7 cellular contexts compared by ENCODE assay signal in the genomic region with DNA sequence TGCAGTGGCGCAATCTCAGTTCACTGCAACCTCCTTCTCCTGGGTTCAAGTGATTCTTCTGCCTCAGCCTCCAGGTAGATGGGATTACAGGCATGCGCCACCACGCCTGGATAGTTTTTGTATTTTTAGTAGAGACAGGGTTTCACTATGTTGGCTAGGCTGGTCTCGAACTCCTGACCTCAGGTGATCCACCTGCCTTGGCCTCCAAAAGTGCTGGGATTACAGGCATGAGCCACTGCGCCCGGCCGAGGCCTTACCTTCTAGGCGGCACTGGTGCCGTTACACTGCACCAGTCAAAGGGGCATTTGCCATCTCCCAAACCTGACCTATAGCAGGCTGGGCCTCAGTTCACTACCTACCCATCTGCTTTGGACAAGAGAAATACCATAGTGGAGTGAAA. TPM values are rescaled to one million over a fixed set of nuclear protein-coding genes. Genes with fewer than 3 reads are reported as not detected.
DNase-seq lines count a peak whose midpoint lies in the region; ATAC-seq, FAIRE-seq and TF ChIP-seq lines count a peak whose summit lies in the region.
"Not testable (repeated sequence)": the region's sequence is repeated elsewhere in the genome, so short reads cannot be mapped to it uniquely, and the experiment has no call there.

No MANE protein-coding gene starts in this region.

- not testable (repeated sequence) for H3K9me3 ChIP-seq in MM.1S (replicated peaks; ENCODE audit: insufficient read depth, low read length); GM12878 (replicated peaks; ENCODE audit: control insufficient read depth, insufficient read depth, low read length); endodermal cell (ENCODE audit: control insufficient read depth, low read length); right atrium auricular region; neutrophil; thyroid gland

- TF ChIP-seq POLR2A in GM12878 (IDR thresholded peaks at IDR 0.05; ENCODE audit: low read depth, low read length); thyroid gland (IDR thresholded peaks at IDR 0.05): not testable (repeated sequence)

- not testable (repeated sequence) for FAIRE-seq in GM12878 (lab: Jason Lieb, UNC)

- POLR2A ChIA-PET in GM12878 (lab: Charles Lee) = interaction anchor here (0.7 to 1.8 kb wide), 8 partner anchors 9 to 30 kb away, joined by 3 to 10 read pairs (median 4); no protein-coding TSS in a partner anchor

- not testable (repeated sequence) for TF ChIP-seq RAD21 in GM12878 (IDR thresholded peaks at IDR 0.05; ENCODE audit: insufficient read depth, low read depth, low read length)

- SMC1A ChIA-PET in GM12878 (lab: Charles Lee; ENCODE audit: uncharacterized antibody, unreplicated experiment) = interaction anchor here (1.5 to 5.9 kb wide), 6 partner anchors 10 to 31 kb away, joined by 4 to 51 read pairs (median 20); no protein-coding TSS in a partner anchor

- not testable (repeated sequence) for DNase-seq in MM.1S; GM12878 (ENCODE audit: low read depth, low spot score); right atrium auricular region (ENCODE audit: low spot score); thyroid gland
- peak; percentile 10 for DNase-seq in endodermal cell

- BruUV-seq in GM12878 (replicated peaks; lab: Mats Ljungman, UMichigan) = TSS peak; percentile 92

- H4K20me1 ChIP-seq in MM.1S (ENCODE audit: insufficient read depth, low read length); GM12878 (ENCODE audit: control insufficient read depth, insufficient read depth): not testable (repeated sequence)

- intact Hi-C loops in GM12878 (cut with micrococcal nuclease; ENCODE audit: unreplicated experiment); thyroid gland (cut with DNase I): not testable (repeated sequence)

- not testable (repeated sequence) for H3K4me2 ChIP-seq in MM.1S (ENCODE audit: low read depth, low read length); GM12878 (ENCODE audit: control insufficient read depth, insufficient read depth)

- not testable (repeated sequence) for H3F3A ChIP-seq in MM.1S (ENCODE audit: insufficient read depth, low read length)

- not testable (repeated sequence) for TF ChIP-seq CTCF in C4-2B (conservative IDR thresholded peaks at IDR 0.05); MM.1S (IDR thresholded peaks at IDR 0.05; ENCODE audit: low read length); GM12878 (IDR thresholded peaks at IDR 0.05 in 2 of 3, conservative IDR thresholded peaks at IDR 0.05 in 1 of 3; ENCODE audit: control insufficient read depth in 2 of 3, extremely low read depth in 1 of 3, insufficient read depth in 1 of 3, low read depth in 3 of 3, low read length in 3 of 3); endodermal cell (conservative IDR thresholded peaks at IDR 0.05); right atrium auricular region (IDR thresholded peaks at IDR 0.05); neutrophil (IDR thresholded peaks at IDR 0.05); thyroid gland (IDR thresholded peaks at IDR 0.05)

- peaks cover 13% of the 10 kb centered on the region for H3K4me1 Mint-ChIP-seq in endodermal cell

- H3K27me3 ChIP-seq in MM.1S (replicated peaks; ENCODE audit: insufficient read depth, low read length); GM12878 (replicated peaks in 1 of 2; ENCODE audit: control insufficient read depth in 2 of 2, insufficient read depth in 2 of 2, low read length in 1 of 2); endodermal cell (ENCODE audit: control insufficient read depth, insufficient read depth, low read length, poor library complexity, severe bottlenecking); right atrium auricular region; neutrophil; thyroid gland: not testable (repeated sequence)

- H3K27ac ChIP-seq in C4-2B (peak overlapping the region; percentile 82), MM.1S (ENCODE audit: low read length) (peak overlapping the region; percentile 45; the same call in 1 of the 2 replicates), right atrium auricular region (peak overlapping the region; percentile 37 to 48), neutrophil (peak overlapping the region; percentile 87), thyroid gland (peak overlapping the region; percentile 66 to 90 (median 80))
- not testable (repeated sequence) for H3K27ac ChIP-seq in GM12878 (ENCODE audit: control insufficient read depth, insufficient read depth); endodermal cell (ENCODE audit: low read depth, low read length)

- H2AFZ ChIP-seq in MM.1S (ENCODE audit: low read length); GM12878 (ENCODE audit: control insufficient read depth, low read depth, low read length): not testable (repeated sequence)

- not testable (repeated sequence) for H3K9me3 Mint-ChIP-seq in endodermal cell

- H3K4me3 Mint-ChIP-seq in endodermal cell = not testable (repeated sequence)

- H3K27ac Mint-ChIP-seq in endodermal cell = not testable (repeated sequence)

- not testable (repeated sequence) for H3K36me3 Mint-ChIP-seq in endodermal cell (ENCODE audit: low read depth)

- TF ChIP-seq EP300 in GM12878 (IDR thresholded peaks at IDR 0.05; ENCODE audit: borderline replicate concordance in 1 of 2, control insufficient read depth in 1 of 2, low read depth in 2 of 2, low read length in 2 of 2) = not testable (repeated sequence)

- not testable (repeated sequence) for H3K9ac ChIP-seq in MM.1S (ENCODE audit: low read length); GM12878 (ENCODE audit: control insufficient read depth, insufficient read depth, low read length); endodermal cell (ENCODE audit: extremely low read depth, low read length, poor library complexity, severe bottlenecking)

- not testable (repeated sequence) for H3K4me3 ChIP-seq in MM.1S (ENCODE audit: low read length); GM12878; endodermal cell (ENCODE audit: low read length); right atrium auricular region; thyroid gland (replicated peaks in 1 of 3)
- H3K4me3 ChIP-seq in neutrophil (ENCODE audit: low read depth in 1 of 2, low read length in 1 of 2) = peak overlapping the region in 1 of 2 experiments; percentile 28

- 58% methylated on average over 9 of the region's 9 CpGs for WGBS in GM12878 (ENCODE audit: insufficient coverage, insufficient replicate concordance, low lambda C conversion rate, missing lambda C conversion rate)
- 60 to 95% methylated on average over 1 to 9 of the region's 9 CpGs for WGBS in endodermal cell (ENCODE audit: insufficient coverage in 1 of 2, insufficient read length in 1 of 2), 2 experiments
- WGBS in thyroid gland, 2 donors = 95 to 96% methylated on average over 4 to 9 of the region's 9 CpGs

- H3K4me1 ChIP-seq in MM.1S (ENCODE audit: low read length) (peaks cover 31% of the 10 kb centered on the region), GM12878 (ENCODE audit: control insufficient read depth, insufficient read depth, low read length) (peaks cover 18% of the 10 kb centered on the region), right atrium auricular region (peaks cover 0 to 35% of the 10 kb centered on the region in 2 donors), neutrophil (ENCODE audit: control insufficient read depth in 1 of 2, insufficient read depth in 1 of 2, low read depth in 1 of 2, low read length in 1 of 2) (peaks cover 55 to 62% of the 10 kb centered on the region in 2 experiments), thyroid gland (peaks cover 32 to 56% of the 10 kb centered on the region in 2 donors)
- H3K4me1 ChIP-seq in endodermal cell (ENCODE audit: control insufficient read depth, insufficient read depth, low read length) = not testable (repeated sequence)

- not testable (repeated sequence) for H3K9me2 ChIP-seq in MM.1S (replicated peaks; ENCODE audit: insufficient read depth, low read length)

- in situ Hi-C loops in GM12878 (cut with MboI) = not testable (repeated sequence)

- CTCF ChIA-PET in GM12878 (lab: Yijun Ruan, JAX) = interaction anchor here (1.1 to 2.5 kb wide), 3 partner anchors 10 to 92 kb away, joined by 3 to 6 read pairs (median 6); a partner anchor contains a TSS

- ATAC-seq in GM12878 = not testable (repeated sequence)

- H3K79me2 ChIP-seq in MM.1S (ENCODE audit: low read length); GM12878 (ENCODE audit: control insufficient read depth, insufficient read depth, low read length): not testable (repeated sequence)

- peaks cover 19% of the 10 kb centered on the region for H3K27me3 Mint-ChIP-seq in endodermal cell (ENCODE audit: insufficient read depth)

- not testable (repeated sequence) for H3K36me3 ChIP-seq in MM.1S (replicated peaks; ENCODE audit: insufficient read depth, low read length); GM12878 (ENCODE audit: control insufficient read depth in 2 of 2, insufficient read depth in 2 of 2, low read length in 1 of 2); endodermal cell (ENCODE audit: control insufficient read depth, insufficient read depth, low read length); right atrium auricular region; neutrophil; thyroid gland

- RAD21 ChIA-PET in GM12878 (lab: Charles Lee; ENCODE audit: unreplicated experiment) = interaction anchor here (0.7 to 2.8 kb wide), 6 partner anchors 8 to 32 kb away, joined by 3 to 17 read pairs (median 4); no protein-coding TSS in a partner anchor

RNA-seq across cellular contexts. Expression of a gene that starts 57.3 kb away (rescaled TPM):
- total RNA-seq in GM12878 (2013; cell fraction: nucleolus; rRNA removed) = 11.5 and 12.7 TPM in 2 replicates
- 26.5 and 28.1 TPM in 2 replicates for total RNA-seq in GM12878 (2014; rRNA removed)
- total RNA-seq in GM12878 (2014; rRNA removed; fragmentation: Illumina TruSeq; extraction: Trizol) = 44.6 and 44.8 TPM in 2 replicates
- total RNA-seq in GM12878 (2021) = 57.3 and 65.8 TPM in 2 replicates
- polyA plus RNA-seq in GM12878 (2011; ENCODE audit: low read depth) = 40.2 TPM
- polyA plus RNA-seq in GM12878 (2011; rRNA removed) = 86.5 and 105 TPM in 2 replicates
- 54.5 and 55.8 TPM in 2 replicates for polyA plus RNA-seq in GM12878 (2011; cell fraction: cytosol; rRNA removed)
- polyA plus RNA-seq in GM12878 (2011; cell fraction: nucleus; rRNA removed) = 22.0 and 28.3 TPM in 2 replicates
- 35.3 and 36.1 TPM in 2 replicates for polyA plus RNA-seq in GM12878 (2012)
- polyA plus RNA-seq in GM12878 (2014; fragmentation: Illumina TruSeq; extraction: Trizol) = 71.2 and 77.5 TPM in 2 replicates
- 10 to 100 TPM; 31.2 to 31.5 TPM for polyA plus RNA-seq in GM12878 (2014; fragmentation: Nextera tagmentation; extraction: Ambion mirVana)
- polyA plus RNA-seq in GM12878 (2014; rRNA removed) = 54.5 and 64.8 TPM in 2 replicates
- 10 to 100 TPM; 76.1 to 77.0 TPM for polyA plus RNA-seq in GM12878 (2016; fragmentation: Nextera tagmentation; extraction: Ambion mirVana)
- polyA minus RNA-seq in GM12878 (2011; rRNA and poly(A)+ RNA removed) = 49.0 and 87.7 TPM in 2 replicates
- 17.2 and 22.5 TPM in 2 replicates for polyA minus RNA-seq in GM12878 (2011; cell fraction: cytosol; rRNA and poly(A)+ RNA removed)
- polyA minus RNA-seq in GM12878 (2011; cell fraction: nucleus; rRNA and poly(A)+ RNA removed) = 6.4 and 10.3 TPM in 2 replicates
- total RNA-seq in endodermal cell = 10 to 100 TPM; 51.6 to 62.7 TPM
- 54.2 TPM for polyA plus RNA-seq in endodermal cell (2013, experiment 1 of 2)
- 51.2 TPM for polyA plus RNA-seq in endodermal cell (2013, experiment 2 of 2)
- 10 to 100 TPM; 19.0 to 23.8 TPM for total RNA-seq in right atrium auricular region
- 10 to 100 TPM; 45.1 to 69.6 (median 62.8) TPM for total RNA-seq in thyroid gland
